ENCODE assay signal across 1 cellular context in the genomic region with DNA sequence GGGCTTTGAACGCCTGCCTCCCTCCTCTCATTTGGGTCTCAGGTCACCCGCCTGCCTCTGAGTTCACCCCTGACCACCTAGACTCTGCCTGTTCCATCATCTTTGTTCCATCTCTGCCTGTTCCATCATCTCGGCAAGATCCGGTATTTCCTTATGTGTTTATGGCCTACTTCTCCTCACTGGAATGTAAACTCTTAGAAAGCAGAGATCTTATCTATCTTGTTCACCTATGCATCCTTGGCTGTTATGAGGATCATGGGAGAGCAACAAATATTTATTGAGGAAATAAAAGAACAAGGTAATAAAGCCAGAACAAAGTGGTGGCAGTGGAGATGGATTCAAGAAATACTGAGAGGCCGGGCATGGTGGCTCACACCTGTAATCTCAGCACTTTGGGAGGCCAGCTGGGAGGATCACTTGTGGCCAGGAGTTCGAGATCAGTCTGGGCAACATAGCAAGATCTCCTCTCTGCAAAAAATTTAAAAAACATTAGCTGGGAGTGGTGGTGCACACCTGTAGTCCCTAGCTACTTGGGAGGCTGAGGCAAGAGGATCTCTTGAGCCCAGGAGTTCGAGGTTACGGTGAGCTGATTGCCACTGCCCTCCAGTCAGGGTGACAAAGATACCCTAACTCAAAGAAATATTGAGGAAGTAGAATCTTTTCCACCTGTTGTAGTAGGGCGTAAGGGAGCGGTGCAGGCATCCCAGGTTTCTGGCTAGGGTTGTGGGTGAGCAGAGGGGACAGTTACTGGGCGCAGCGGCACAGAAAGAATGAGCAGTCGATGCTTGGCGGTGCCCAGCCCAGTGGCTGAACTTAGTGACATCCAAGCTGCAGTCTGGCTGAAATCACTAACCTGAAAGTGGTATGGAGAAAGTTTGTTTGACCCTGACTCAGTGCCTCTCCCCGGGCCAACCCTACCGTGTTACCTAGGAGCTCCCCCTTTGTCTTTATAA.
A peak's percentile ranks its signal among the peaks of the same experiment; 100 is the strongest.
TF ChIP-seq lines count a peak whose summit lies in the region.

No MANE protein-coding gene starts in this region.

TF ChIP-seq in GM12878, 131 proteins besides CTCF, POLR2A, EP300 and RAD21:
- TF ChIP-seq, protein P1, sequence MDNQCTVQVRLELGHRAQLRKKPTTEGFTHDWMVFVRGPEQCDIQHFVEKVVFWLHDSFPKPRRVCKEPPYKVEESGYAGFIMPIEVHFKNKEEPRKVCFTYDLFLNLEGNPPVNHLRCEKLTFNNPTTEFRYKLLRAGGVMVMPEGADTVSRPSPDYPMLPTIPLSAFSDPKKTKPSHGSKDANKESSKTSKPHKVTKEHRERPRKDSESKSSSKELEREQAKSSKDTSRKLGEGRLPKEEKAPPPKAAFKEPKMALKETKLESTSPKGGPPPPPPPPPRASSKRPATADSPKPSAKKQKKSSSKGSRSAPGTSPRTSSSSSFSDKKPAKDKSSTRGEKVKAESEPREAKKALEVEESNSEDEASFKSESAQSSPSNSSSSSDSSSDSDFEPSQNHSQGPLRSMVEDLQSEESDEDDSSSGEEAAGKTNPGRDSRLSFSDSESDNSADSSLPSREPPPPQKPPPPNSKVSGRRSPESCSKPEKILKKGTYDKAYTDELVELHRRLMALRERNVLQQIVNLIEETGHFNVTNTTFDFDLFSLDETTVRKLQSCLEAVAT (IDR thresholded peaks at IDR 0.05), result peak; percentile 32; the same call in 1 of the 2 replicates
- TF ChIP-seq EED (IDR thresholded peaks at IDR 0.05; ENCODE audit: low read depth), result no peak
